In the genomic region with DNA sequence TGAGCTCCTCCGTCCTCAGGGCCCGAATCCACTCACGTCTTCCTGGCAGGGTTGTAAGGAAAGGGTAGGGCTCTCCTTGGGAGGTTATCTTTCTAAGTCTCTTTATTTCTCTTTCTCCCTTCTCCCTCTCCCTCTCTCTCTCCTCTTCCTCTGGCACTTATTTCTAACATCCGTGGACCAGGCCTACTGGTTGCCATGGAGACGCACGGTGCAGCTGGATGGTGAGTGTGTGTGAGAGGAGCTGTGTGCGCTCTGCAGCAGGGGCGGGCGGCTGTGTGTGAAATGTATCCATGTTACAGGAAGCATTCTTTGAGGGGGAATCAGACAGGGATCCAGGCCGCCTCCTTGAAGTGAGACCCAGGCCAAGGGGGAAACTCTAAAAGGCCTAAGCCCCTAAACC, we compare ENCODE assay signal across 10 cellular contexts. TPM values are rescaled to one million over a fixed set of nuclear protein-coding genes. Genes with fewer than 3 reads are reported as not detected.
DNase-seq lines count a peak whose midpoint lies in the region; ATAC-seq and TF ChIP-seq lines count a peak whose summit lies in the region.
"Had no signal": no experiment of that assay in that cellular context is flagged by ENCODE, and none has a peak within 500 bp of the region (broad histone marks: within the 10 kb centered on the region; RNA-seq: fewer than 3 reads in every experiment).

No MANE protein-coding gene starts in this region.

- no peaks in the 10 kb centered on the region for H4K20me1 ChIP-seq in GM23338 (replicated peaks; ENCODE audit: insufficient read depth)

- peak overlapping the region; percentile 84 for H3K27ac Mint-ChIP-seq in GM23338
- H3K27ac Mint-ChIP-seq: stimulated activated memory B cell treated with anti-CD40 and anti-IgM and Interleukin-4, amounts not matched to agents 10 μg/mL and 1 μg/mL and 100 μg/mL, for 72 hours had no signal

- H2BK120ac ChIP-seq in trophoblast cell (ENCODE audit: insufficient read depth, low read length, poor library complexity) = no peak overlapping the region

- H3K4me3 ChIP-seq in GM23338 = peak overlapping the region; percentile 41; the same call in 1 of the 2 replicates
- no peak overlapping the region for H3K4me3 ChIP-seq in trophoblast cell (ENCODE audit: low read depth, low read length)

- no peaks in the 10 kb centered on the region for H3K27me3 ChIP-seq in GM23338 (ENCODE audit: insufficient read depth)
- H3K27me3 ChIP-seq in trophoblast cell (ENCODE audit: insufficient read depth, low read length) = no peaks in the 10 kb centered on the region

- no peak overlapping the region for H3K18ac ChIP-seq in trophoblast cell (ENCODE audit: low read length)

- H3K14ac ChIP-seq in trophoblast cell (ENCODE audit: low read length) = no peak overlapping the region

- H3K36me3 Mint-ChIP-seq in GM23338 (ENCODE audit: low read depth) = peaks cover 8% of the 10 kb centered on the region
- H3K36me3 Mint-ChIP-seq: naive thymus-derived CD4-positive, alpha-beta T cell; stimulated activated memory B cell treated with anti-CD40 and anti-IgM and Interleukin-4, amounts not matched to agents 10 μg/mL and 1 μg/mL and 100 μg/mL, for 72 hours had no signal

- no peaks in the 10 kb centered on the region for H3K9me2 ChIP-seq in GM23338 (ENCODE audit: insufficient read depth)

- WGBS in trophoblast cell (ENCODE audit: extremely low coverage, insufficient coverage, insufficient read length) = no CpG with 5 or more reads among the region's 10 CpGs

- no peak overlapping the region for H3K23ac ChIP-seq in trophoblast cell (ENCODE audit: low read length)

- H3K27ac ChIP-seq in GM23338 (ENCODE audit: low read depth) = peak overlapping the region; percentile 96
- H3K27ac ChIP-seq in trophoblast cell (ENCODE audit: low read depth, low read length) = no peak overlapping the region

- H2AFZ ChIP-seq in GM23338 (no peak overlapping the region), trophoblast cell (ENCODE audit: insufficient read depth, low read length, poor library complexity) (no peak overlapping the region)

- DNase-seq in GM23338 (ENCODE audit: low spot score) = peak; percentile 80
- peak; percentile 56 for DNase-seq in NCI-H2171 treated with DMSO at 0.1 percent for 48 hours (lab: John Stamatoyannopoulos, UW)
- DNase-seq in ecto neural progenitor cell (ENCODE audit: low spot score) = peak; percentile 72
- peak; percentile 57 to 77 for DNase-seq in trophoblast cell
- no peak for DNase-seq in HuH-7.5 (ENCODE audit: low spot score)
- DNase-seq in GM19238 (ENCODE audit: insufficient read length, low spot score) = no peak
- DNase-seq in central memory CD4-positive, alpha-beta T cell = no peak
- DNase-seq: naive thymus-derived CD4-positive, alpha-beta T cell had no signal

- no peak overlapping the region for H3K9ac ChIP-seq in trophoblast cell (ENCODE audit: low read length)

- H3K9me3 ChIP-seq in trophoblast cell (ENCODE audit: insufficient read depth, low read depth, low read length) = no peaks in the 10 kb centered on the region

- no peak overlapping the region for H3K4ac ChIP-seq in trophoblast cell (ENCODE audit: low read depth, low read length)

- no peaks in the 10 kb centered on the region for H3K36me3 ChIP-seq in GM23338 (ENCODE audit: insufficient read depth)
- no peaks in the 10 kb centered on the region for H3K36me3 ChIP-seq in trophoblast cell (ENCODE audit: control insufficient read depth in 1 of 2, insufficient read depth in 2 of 2, low read length in 2 of 2)

- H4K8ac ChIP-seq in trophoblast cell (ENCODE audit: low read depth, low read length) = no peak overlapping the region

- peaks cover 26% of the 10 kb centered on the region for H3K27me3 Mint-ChIP-seq in GM23338 (ENCODE audit: insufficient read depth, low read depth, poor library complexity)

- no peak overlapping the region for H2BK12ac ChIP-seq in trophoblast cell (ENCODE audit: low read length)

- no peak overlapping the region for H4K12ac ChIP-seq in trophoblast cell (ENCODE audit: low read depth, low read length)

- H3K4me2 ChIP-seq in GM23338 (peak overlapping the region; percentile 76), trophoblast cell (ENCODE audit: low read length) (no peak overlapping the region)

- TF ChIP-seq CTCF in GM23338 (conservative IDR thresholded peaks at IDR 0.05; ENCODE audit: low read depth in 2 of 2) = no peak

- peaks cover 80% of the 10 kb centered on the region for H3K4me1 Mint-ChIP-seq in GM23338

- peak overlapping the region; percentile 39 for H4K91ac ChIP-seq in trophoblast cell (ENCODE audit: low read depth, low read length)

- H2BK5ac ChIP-seq in trophoblast cell (ENCODE audit: low read depth, low read length, poor library complexity) = no peak overlapping the region

- H3K79me1 ChIP-seq in trophoblast cell (ENCODE audit: low read length) = peaks cover 24% of the 10 kb centered on the region

- H2AK5ac ChIP-seq in trophoblast cell (ENCODE audit: low read length) = no peak overlapping the region

- peaks cover 35% of the 10 kb centered on the region for H3F3A ChIP-seq in GM23338 (replicated peaks; ENCODE audit: low read depth)

- peaks cover 8% of the 10 kb centered on the region for H3K79me2 ChIP-seq in GM23338 (replicated peaks; ENCODE audit: insufficient read depth)
- peaks cover 9% of the 10 kb centered on the region for H3K79me2 ChIP-seq in trophoblast cell (ENCODE audit: control insufficient read depth, insufficient read depth, low read length, poor library complexity)

- ATAC-seq in GM23338 (no peak), GM21526 (IDR thresholded peaks at IDR 0.05; ENCODE audit: low FRiP score, unreplicated experiment) (no peak)
- ATAC-seq: naive thymus-derived CD4-positive, alpha-beta T cell; stimulated activated memory B cell treated with anti-CD40 and anti-IgM and Interleukin-4, amounts not matched to agents 10 μg/mL and 1 μg/mL and 100 μg/mL, for 72 hours had no signal

- H3K4me1 ChIP-seq in GM23338 (ENCODE audit: insufficient read depth) (peaks cover 77% of the 10 kb centered on the region), trophoblast cell (ENCODE audit: control insufficient read depth in 1 of 2, insufficient read depth in 2 of 2, low read length in 2 of 2) (peaks cover 23 to 28% of the 10 kb centered on the region in 2 experiments)

- H3K9me3 Mint-ChIP-seq in GM23338 = no peaks in the 10 kb centered on the region; the same call in 2 of the 3 replicates
- H3K9me3 Mint-ChIP-seq: naive thymus-derived CD4-positive, alpha-beta T cell; stimulated activated memory B cell treated with anti-CD40 and anti-IgM and Interleukin-4, amounts not matched to agents 10 μg/mL and 1 μg/mL and 100 μg/mL, for 72 hours had no signal

- H3K4me3 Mint-ChIP-seq in GM23338 = peak overlapping the region; percentile 17; the same call in 1 of the 3 replicates
- H3K4me3 Mint-ChIP-seq: stimulated activated memory B cell treated with anti-CD40 and anti-IgM and Interleukin-4, amounts not matched to agents 10 μg/mL and 1 μg/mL and 100 μg/mL, for 72 hours had no signal

TF ChIP-seq in GM23338, 12 proteins besides CTCF, POLR2A, EP300 and RAD21 (continues in another document):
- no peak for TF ChIP-seq NANOG (IDR thresholded peaks at IDR 0.05; ENCODE audit: borderline replicate concordance)
- TF ChIP-seq, protein P1, sequence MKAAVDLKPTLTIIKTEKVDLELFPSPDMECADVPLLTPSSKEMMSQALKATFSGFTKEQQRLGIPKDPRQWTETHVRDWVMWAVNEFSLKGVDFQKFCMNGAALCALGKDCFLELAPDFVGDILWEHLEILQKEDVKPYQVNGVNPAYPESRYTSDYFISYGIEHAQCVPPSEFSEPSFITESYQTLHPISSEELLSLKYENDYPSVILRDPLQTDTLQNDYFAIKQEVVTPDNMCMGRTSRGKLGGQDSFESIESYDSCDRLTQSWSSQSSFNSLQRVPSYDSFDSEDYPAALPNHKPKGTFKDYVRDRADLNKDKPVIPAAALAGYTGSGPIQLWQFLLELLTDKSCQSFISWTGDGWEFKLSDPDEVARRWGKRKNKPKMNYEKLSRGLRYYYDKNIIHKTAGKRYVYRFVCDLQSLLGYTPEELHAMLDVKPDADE (IDR thresholded peaks at IDR 0.05) = no peak
- TF ChIP-seq ZNF114 (CRISPR knock-in tag; IDR thresholded peaks at IDR 0.05) = no peak
- no peak for TF ChIP-seq ZNF331 (CRISPR knock-in tag; IDR thresholded peaks at IDR 0.05; ENCODE audit: low read depth)

RNA-seq across cellular contexts. Expression of a gene that starts 32.2 kb away (rescaled TPM):
- 155 and 183 TPM in 2 replicates for total RNA-seq in GM23338 (2014; rRNA removed; shearing (Covaris generic))
- 26.2 and 27.8 TPM in 2 replicates for polyA plus RNA-seq in GM23338 (2016; fragmentation: Nextera tagmentation; extraction: Ambion mirVana)
- 5.0 TPM in 2 replicates for polyA plus RNA-seq in trophoblast cell (2013)

Comparison
In these comparisons a context has a peak if more than half of its experiments do, and no peak if none do; other contexts are left out.
1. DNase-seq: peak in GM23338 (single experiment), NCI-H2171 treated with DMSO at 0.1 percent for 48 hours (single experiment), ecto neural progenitor cell (single experiment) and trophoblast cell (2 of 2); none in HuH-7.5 (single experiment), GM19238 (single experiment) and central memory CD4-positive, alpha-beta T cell (single experiment).